9 cellular contexts compared by ENCODE assay signal in the genomic region with DNA sequence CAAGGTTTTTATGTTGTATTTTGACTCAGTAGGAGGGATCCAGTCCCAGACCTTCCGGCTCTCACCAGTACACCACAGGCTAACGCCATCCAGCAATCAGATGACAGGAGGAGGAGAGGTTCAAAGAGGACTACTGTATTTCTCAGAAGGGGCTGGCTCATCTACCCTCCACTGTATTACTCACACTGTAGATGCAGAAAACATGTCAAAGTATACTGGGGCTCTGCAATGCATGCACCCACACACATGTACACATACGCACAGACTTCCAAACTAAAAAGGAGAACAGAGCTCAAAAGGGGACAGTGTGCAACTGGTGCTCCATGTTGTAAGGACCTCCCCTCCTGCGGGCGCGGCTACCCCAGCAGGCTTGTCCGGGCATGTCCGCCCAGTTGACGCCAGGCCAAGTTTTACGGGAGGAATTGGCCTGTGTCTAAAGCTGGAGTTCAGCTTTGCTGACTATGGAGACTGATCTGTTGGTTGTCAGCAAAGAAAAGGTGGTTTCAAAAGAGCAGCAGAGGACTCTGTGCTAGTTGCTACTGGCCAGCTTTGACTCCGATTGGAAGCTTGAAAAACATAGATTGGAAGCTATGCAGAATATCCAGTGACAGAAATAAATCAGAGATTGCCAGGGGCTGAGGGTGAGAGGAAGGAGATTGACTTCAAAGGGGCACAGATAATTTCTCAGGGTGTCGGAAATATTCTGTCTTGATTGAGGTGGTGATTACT.
DNase-seq lines count a peak whose midpoint lies in the region; ATAC-seq and TF ChIP-seq lines count a peak whose summit lies in the region.
"Had no signal": no experiment of that assay in that cellular context is flagged by ENCODE, and none has a peak within 500 bp of the region (broad histone marks: within the 10 kb centered on the region; RNA-seq: fewer than 3 reads in every experiment).

No MANE protein-coding gene starts in this region.

- intact Hi-C loops in esophagus squamous epithelium (cut with DNase I) = loop anchor here (10.0 kb wide), 2 partner anchors 445 to 545 kb away; no protein-coding TSS in a partner anchor

- H3K27ac ChIP-seq in CD8-positive, alpha-beta memory T cell (ENCODE audit: low read depth, low read length) = no peak overlapping the region
- peak overlapping the region in 3 of 4 donors; percentile 23 to 54 (median 30) for H3K27ac ChIP-seq in esophagus squamous epithelium

- no peak overlapping the region for H3K4me3 Mint-ChIP-seq in CD8-positive, alpha-beta memory T cell
- no peak overlapping the region for H3K4me3 Mint-ChIP-seq in T-helper 17 cell
- H3K4me3 Mint-ChIP-seq: IgD-negative memory B cell had no signal

- POLR2A ChIA-PET in CD8-positive, alpha-beta memory T cell (lab: Charles Lee) = no interaction called here

- H3K27me3 Mint-ChIP-seq in CD8-positive, alpha-beta memory T cell = peaks cover 0 to 2% of the 10 kb centered on the region in 2 donors
- H3K27me3 Mint-ChIP-seq in T-helper 17 cell = no peaks in the 10 kb centered on the region
- H3K27me3 Mint-ChIP-seq: IgD-negative memory B cell had no signal

- H3K36me3 Mint-ChIP-seq in CD8-positive, alpha-beta memory T cell = peaks cover 0 to 6% (median 0%) of the 10 kb centered on the region in 3 donors
- peaks cover 2% of the 10 kb centered on the region for H3K36me3 Mint-ChIP-seq in T-helper 17 cell (ENCODE audit: low read depth)
- H3K36me3 Mint-ChIP-seq: IgD-negative memory B cell had no signal

- TF ChIP-seq CTCF in esophagus squamous epithelium (IDR thresholded peaks at IDR 0.05) = no peak

- H3K4me1 Mint-ChIP-seq in CD8-positive, alpha-beta memory T cell = peaks cover 8 to 34% (median 28%) of the 10 kb centered on the region in 3 donors
- peaks cover 33% of the 10 kb centered on the region for H3K4me1 Mint-ChIP-seq in T-helper 17 cell

- H3K4me3 ChIP-seq in CD8-positive, alpha-beta memory T cell (ENCODE audit: low read length) = no peak overlapping the region
- H3K4me3 ChIP-seq in esophagus squamous epithelium = peak overlapping the region in 1 of 4 donors; percentile 23

- no peaks in the 10 kb centered on the region for H3K36me3 ChIP-seq in CD8-positive, alpha-beta memory T cell (ENCODE audit: insufficient read depth, low read length)
- no peaks in the 10 kb centered on the region for H3K36me3 ChIP-seq in esophagus squamous epithelium

- H3K27me3 ChIP-seq in CD8-positive, alpha-beta memory T cell (ENCODE audit: insufficient read depth, low read length, poor library complexity, severe bottlenecking) = no peaks in the 10 kb centered on the region
- H3K27me3 ChIP-seq in esophagus squamous epithelium = no peaks in the 10 kb centered on the region

- TF ChIP-seq POLR2A in esophagus squamous epithelium (IDR thresholded peaks at IDR 0.05) = no peak

- H3K27ac Mint-ChIP-seq in CD8-positive, alpha-beta memory T cell = peak overlapping the region in 5 of 8 donors; percentile 21 to 65 (median 43)
- peak overlapping the region; percentile 79 for H3K27ac Mint-ChIP-seq in T-helper 17 cell

- WGBS in esophagus squamous epithelium, 2 donors = 28 to 47% methylated on average over 6 to 12 of the region's 12 CpGs

- no peak for DNase-seq in CD8-positive, alpha-beta memory T cell
- DNase-seq in M059J (ENCODE audit: low read depth) = peak; percentile 85
- no peak for DNase-seq in T-helper 17 cell
- DNase-seq in esophagus squamous epithelium (lab: John Stamatoyannopoulos, UW) = no peak
- DNase-seq in myocyte (ENCODE audit: low read depth) = peak; percentile 97
- DNase-seq in SIG-M5 treated with dmso at 0.1 percent for 504 hours (lab: John Stamatoyannopoulos, UW; ENCODE audit: unreplicated experiment) = no peak

- no peaks in the 10 kb centered on the region for H3K9me3 ChIP-seq in CD8-positive, alpha-beta memory T cell (ENCODE audit: low read length)
- H3K9me3 ChIP-seq in T-helper 17 cell (ENCODE audit: control insufficient read depth, low read length, poor library complexity, severe bottlenecking) (no peaks in the 10 kb centered on the region), esophagus squamous epithelium (peaks cover 0 to 1% (median 1%) of the 10 kb centered on the region in 3 donors)

- ATAC-seq in T-helper 17 cell = peak; percentile 28
- no peak for ATAC-seq in GM21367 (IDR thresholded peaks at IDR 0.05; ENCODE audit: unreplicated experiment)
- no peak for ATAC-seq in GM18907 (IDR thresholded peaks at IDR 0.05; ENCODE audit: unreplicated experiment)

- H3K9me3 Mint-ChIP-seq in CD8-positive, alpha-beta memory T cell = peaks cover 0 to 6% (median 3%) of the 10 kb centered on the region in 5 donors

- CTCF ChIA-PET in CD8-positive, alpha-beta memory T cell (lab: Charles Lee) = interaction anchor here (2.0 kb wide), 1 partner anchor 383 kb away, joined by 4 read pairs; no protein-coding TSS in a partner anchor

- no peaks in the 10 kb centered on the region for H3K4me1 ChIP-seq in CD8-positive, alpha-beta memory T cell (ENCODE audit: insufficient read depth, low read length)
- peaks cover 15 to 36% (median 18%) of the 10 kb centered on the region in 3 donors for H3K4me1 ChIP-seq in esophagus squamous epithelium

Comparison
In these comparisons a context has a peak if more than half of its experiments do, and no peak if none do; other contexts are left out.
1. DNase-seq: peak in M059J (single experiment) and myocyte (single experiment); none in CD8-positive, alpha-beta memory T cell (0 of 5), T-helper 17 cell (0 of 3), esophagus squamous epithelium (single experiment) and SIG-M5 treated with dmso at 0.1 percent for 504 hours (single experiment).